17 cellular contexts compared by ENCODE assay signal in the genomic region with DNA sequence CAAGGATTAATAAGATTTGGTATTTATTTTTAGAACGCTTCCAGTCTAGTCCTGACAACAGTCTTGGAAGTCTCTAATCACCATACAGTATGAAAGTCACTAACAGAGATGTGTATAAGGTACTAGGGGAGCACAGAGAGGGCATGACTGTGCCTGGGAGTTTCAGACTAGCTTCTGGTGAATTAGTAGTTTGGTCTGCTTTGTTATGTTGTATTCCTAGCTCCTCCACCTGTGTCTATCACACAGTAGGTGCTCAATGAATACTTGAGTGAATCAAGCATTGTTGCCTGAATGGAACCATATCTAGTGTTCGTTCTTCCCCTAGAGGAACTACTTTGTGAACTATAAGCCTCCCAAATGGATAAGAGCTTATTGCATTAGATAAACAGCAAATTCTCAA. TPM values are rescaled to one million over a fixed set of nuclear protein-coding genes. Genes with fewer than 3 reads are reported as not detected.
DNase-seq lines count a peak whose midpoint lies in the region; ATAC-seq and TF ChIP-seq lines count a peak whose summit lies in the region.
"Had no signal": no experiment of that assay in that cellular context is flagged by ENCODE, and none has a peak within 500 bp of the region (broad histone marks: within the 10 kb centered on the region; RNA-seq: fewer than 3 reads in every experiment).

No MANE protein-coding gene starts in this region.

- no peak overlapping the region for H2AFZ ChIP-seq in PC-9
- no peak overlapping the region for H2AFZ ChIP-seq in OCI-LY7 (ENCODE audit: low read length)
- H2AFZ ChIP-seq: GM23248 had no signal

- H3K79me2 ChIP-seq in PC-9 (ENCODE audit: low read depth) (no peaks in the 10 kb centered on the region), OCI-LY7 (ENCODE audit: insufficient read depth, low read depth, low read length) (no peaks in the 10 kb centered on the region)

- no peak overlapping the region for H3K27ac Mint-ChIP-seq in chondrocyte (ENCODE audit: unreplicated experiment)
- H3K27ac Mint-ChIP-seq: B cell; CD4-positive, CD25-positive, alpha-beta regulatory T cell; CD8-positive, alpha-beta T cell; HFFc6 had no signal

- H3K27ac ChIP-seq in HUES6 (ENCODE audit: low read depth, low read length) (0 out of 2 replicates have a peak overlapping the region, but pooled peaks have one; percentile 1), PC-9 (no peak overlapping the region), OCI-LY7 (ENCODE audit: low read depth, low read length, poor library complexity, severe bottlenecking) (no peak overlapping the region)
- H3K27ac ChIP-seq: BLaER1, C4-2B, GM23248 had no signal

- H3K4me3 ChIP-seq in HUES6 (ENCODE audit: low read depth, low read length) (no peak overlapping the region), PC-9 (no peak overlapping the region), OCI-LY7 (ENCODE audit: low read depth, low read length, poor library complexity, severe bottlenecking) (no peak overlapping the region)
- H3K4me3 ChIP-seq: BLaER1, GM23248, HAP-1 had no signal

- no peaks in the 10 kb centered on the region for H3K27me3 Mint-ChIP-seq in chondrocyte (ENCODE audit: low read depth)
- H3K27me3 Mint-ChIP-seq: B cell; CD4-positive, CD25-positive, alpha-beta regulatory T cell had no signal

- H3K27me3 ChIP-seq in HUES6 (ENCODE audit: control insufficient read depth, insufficient read depth, low read length) = no peaks in the 10 kb centered on the region
- H3K27me3 ChIP-seq in PC-9 (ENCODE audit: insufficient read depth, low read depth) = no peaks in the 10 kb centered on the region
- H3K27me3 ChIP-seq: BLaER1 had no signal

- H3K4me2 ChIP-seq in PC-9 (no peak overlapping the region), OCI-LY7 (ENCODE audit: low read length) (no peak overlapping the region)
- H3K4me2 ChIP-seq: BLaER1 had no signal

- POLR2A ChIA-PET in PC-9 (lab: Charles Lee; ENCODE audit: unreplicated experiment) (no interaction called here), OCI-LY7 (lab: Charles Lee) (interaction anchor here (0.6 to 1.0 kb wide), 2 partner anchors 73 to 498 kb away, joined by 3 read pairs; no protein-coding TSS in a partner anchor)

- H3K4me1 ChIP-seq in HUES6 (ENCODE audit: control insufficient read depth, insufficient read depth, low read length) (peaks cover 8% of the 10 kb centered on the region; the same call in 1 of the 2 replicates), PC-9 (replicated peaks; ENCODE audit: insufficient read depth) (no peaks in the 10 kb centered on the region), OCI-LY7 (ENCODE audit: insufficient read depth, low read length, poor library complexity, severe bottlenecking) (no peaks in the 10 kb centered on the region)
- H3K4me1 ChIP-seq: BLaER1, Caco-2, HAP-1 had no signal

- H3K9ac ChIP-seq in HUES6 (ENCODE audit: low read length) = no peak overlapping the region
- H3K9ac ChIP-seq: BLaER1, GM23248 had no signal

- intact Hi-C loops in PC-9 (cut with micrococcal nuclease; ENCODE audit: unreplicated experiment) (no loop called here), OCI-LY7 (cut with micrococcal nuclease; ENCODE audit: unreplicated experiment) (no loop called here)

- DNase-seq in NCI-H82 treated with DMSO at 0.1 percent for 48 hours (lab: John Stamatoyannopoulos, UW; ENCODE audit: unreplicated experiment) (peak; percentile 49), left lobe of liver (ENCODE audit: low spot score) (no peak), PC-9 (no peak), OCI-LY7 (ENCODE audit: low spot score) (no peak), chondrocyte (ENCODE audit: low spot score) (no peak)
- DNase-seq: Caco-2; CD4-positive, CD25-positive, alpha-beta regulatory T cell; CD8-positive, alpha-beta T cell; DMS153; DND-41; GM23248; HFFc6 had no signal

- H3K9me3 Mint-ChIP-seq in chondrocyte (ENCODE audit: low read depth) = no peaks in the 10 kb centered on the region
- H3K9me3 Mint-ChIP-seq: CD4-positive, CD25-positive, alpha-beta regulatory T cell; CD8-positive, alpha-beta T cell; HFFc6 had no signal

- H3K9me3 ChIP-seq in HUES6 (ENCODE audit: control insufficient read depth, insufficient read depth, low read depth, low read length) (no peaks in the 10 kb centered on the region), PC-9 (ENCODE audit: insufficient read depth, low read depth) (no peaks in the 10 kb centered on the region), OCI-LY7 (ENCODE audit: low read length) (no peaks in the 10 kb centered on the region)
- H3K9me3 ChIP-seq: BLaER1, Caco-2, HAP-1 had no signal

- H3K4me1 Mint-ChIP-seq in chondrocyte (ENCODE audit: low read depth) = no peaks in the 10 kb centered on the region
- H3K4me1 Mint-ChIP-seq: B cell had no signal

- H3F3A ChIP-seq in PC-9 (ENCODE audit: insufficient read depth, low read depth) = no peaks in the 10 kb centered on the region

- TF ChIP-seq CTCF in PC-9 (conservative IDR thresholded peaks at IDR 0.05) (no peak), OCI-LY7 (conservative IDR thresholded peaks at IDR 0.05; ENCODE audit: low read length) (no peak), chondrocyte (IDR thresholded peaks at IDR 0.05) (no peak)

- no peaks in the 10 kb centered on the region for H4K20me1 ChIP-seq in PC-9 (ENCODE audit: insufficient read depth)
- no peaks in the 10 kb centered on the region for H4K20me1 ChIP-seq in OCI-LY7 (ENCODE audit: insufficient read depth, low read length)
- H4K20me1 ChIP-seq: BLaER1 had no signal

- no peak overlapping the region for H3K4me3 Mint-ChIP-seq in chondrocyte (ENCODE audit: unreplicated experiment)
- H3K4me3 Mint-ChIP-seq: B cell; CD4-positive, CD25-positive, alpha-beta regulatory T cell; CD8-positive, alpha-beta T cell; HFFc6 had no signal

- H3K9me2 ChIP-seq in PC-9 (ENCODE audit: insufficient read depth) (no peaks in the 10 kb centered on the region), OCI-LY7 (ENCODE audit: insufficient read depth, low read length) (no peaks in the 10 kb centered on the region)

- H3K36me3 Mint-ChIP-seq in chondrocyte (ENCODE audit: low read depth) = peaks cover 15% of the 10 kb centered on the region

- BruUV-seq in PC-9 (replicated peaks; lab: Mats Ljungman, UMichigan) (no TSS peak), OCI-LY7 (replicated peaks; lab: Mats Ljungman, UMichigan) (no TSS peak)

- H3K36me3 ChIP-seq in HUES6 (ENCODE audit: control insufficient read depth, insufficient read depth, low read length) (peaks cover 22% of the 10 kb centered on the region), PC-9 (ENCODE audit: low read depth) (no peaks in the 10 kb centered on the region), OCI-LY7 (ENCODE audit: insufficient read depth, low read length) (peaks cover 31% of the 10 kb centered on the region; the same call in 1 of the 2 replicates)

- CTCF ChIA-PET in PC-9 (lab: Charles Lee) = no interaction called here
- CTCF ChIA-PET in OCI-LY7 (lab: Charles Lee; ENCODE audit: unreplicated experiment) = no interaction called here

- ATAC-seq in left lobe of liver = peak; percentile 15
- ATAC-seq: CD8-positive, alpha-beta T cell had no signal

RNA-seq across cellular contexts. Expression of a gene that starts 49.4 kb away (rescaled TPM):
- 8.7 TPM for total RNA-seq in left lobe of liver
- total RNA-seq in PC-9 (2021) = 35.6 and 44.1 TPM in 2 replicates
- 26.5 and 31.2 TPM in 2 replicates for total RNA-seq in OCI-LY7 (2014; rRNA removed; shearing (Covaris generic))
- 33.6 and 40.5 TPM in 2 replicates for total RNA-seq in OCI-LY7 (2022)
- 22.1 to 26.6 TPM (median 23.6 TPM) in 3 replicates for total RNA-seq in chondrocyte
